ENCODE assay signal across 26 cellular contexts in the genomic region with DNA sequence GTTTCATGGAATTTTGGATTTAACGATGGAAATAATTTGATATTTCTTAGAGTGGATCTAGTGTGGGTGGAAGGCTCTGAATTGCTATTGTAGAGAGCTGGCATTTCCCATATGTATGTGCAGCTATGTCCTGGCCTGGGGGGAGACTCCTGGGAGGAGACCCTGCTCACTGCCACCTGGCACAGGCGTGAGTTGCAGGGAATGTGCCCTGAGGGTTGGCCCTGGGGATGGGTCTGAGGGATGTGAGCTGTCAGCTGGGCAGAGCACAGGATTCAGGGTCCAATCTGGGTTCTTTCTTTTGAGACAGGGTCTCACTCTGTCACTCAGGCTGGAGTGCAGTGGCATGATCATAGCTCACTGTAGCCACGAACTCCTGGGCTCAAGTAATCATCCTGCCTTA.
"Had no signal": no experiment of that assay in that cellular context is flagged by ENCODE, and none has a peak within 500 bp of the region (broad histone marks: within the 10 kb centered on the region; RNA-seq: fewer than 3 reads in every experiment).

No MANE protein-coding gene starts in this region.

- H3K4me1 Mint-ChIP-seq: endodermal cell; naive thymus-derived CD4-positive, alpha-beta T cell; stimulated activated memory B cell treated with anti-CD40 and anti-IgM and Interleukin-4, amounts not matched to agents 10 μg/mL and 1 μg/mL and 100 μg/mL, for 72 hours had no signal

- H3K27ac ChIP-seq: colonic mucosa, epithelial cell of prostate, gastrocnemius medialis, ovary, right lobe of liver, thoracic aorta, tibial nerve, vagina had no signal

- ATAC-seq: esophagus mucosa; gastrocnemius medialis; left lobe of liver; naive thymus-derived CD4-positive, alpha-beta T cell; right lobe of liver; stimulated activated memory B cell treated with anti-CD40 and anti-IgM and Interleukin-4, amounts not matched to agents 10 μg/mL and 1 μg/mL and 100 μg/mL, for 72 hours; stimulated activated naive CD8-positive, alpha-beta T cell treated with anti-CD3 and anti-CD28 coated beads, Interleukin-15, Interleukin-2, amounts not matched to agents 100 U/mL and 50 U/mL, for 24 hours had no signal

- H3K27me3 ChIP-seq: colonic mucosa, gastrocnemius medialis, ovary, right lobe of liver, tibial nerve, vagina had no signal

- H3K36me3 ChIP-seq: colonic mucosa, gastrocnemius medialis, ovary, right lobe of liver, thoracic aorta, tibial nerve, vagina had no signal

- DNase-seq: colonic mucosa; effector CD8-positive, alpha-beta T cell; endodermal cell; foreskin fibroblast; head of caudate nucleus; kidney; mesenchymal stem cell; midbrain; naive thymus-derived CD4-positive, alpha-beta T cell; nephron progenitor cell; occipital lobe; right lobe of liver; stimulated activated CD4-positive, alpha-beta T cell treated with anti-CD3 and anti-CD28 coated beads, Interleukin-4, amount 100 ng/mL, for 4 hours; stimulated activated naive CD8-positive, alpha-beta T cell treated with anti-CD3 and anti-CD28 coated beads, Interleukin-15, Interleukin-2, amounts not matched to agents 100 U/mL and 50 U/mL, for 24 hours; substantia nigra had no signal

- H3K36me3 Mint-ChIP-seq: naive thymus-derived CD4-positive, alpha-beta T cell; stimulated activated memory B cell treated with anti-CD40 and anti-IgM and Interleukin-4, amounts not matched to agents 10 μg/mL and 1 μg/mL and 100 μg/mL, for 72 hours had no signal

- H3K9me3 ChIP-seq: colonic mucosa, gastrocnemius medialis, ovary, right lobe of liver, thoracic aorta, tibial nerve, vagina had no signal

- H3K4me3 ChIP-seq: colonic mucosa, gastrocnemius medialis, ovary, right lobe of liver, thoracic aorta, tibial nerve, vagina had no signal

- H3K27ac Mint-ChIP-seq: dendritic cell treated with granulocyte-macrophage colony-stimulating factor and Interleukin-4, amounts not matched to agents 40 ng/mL and 50 ng/mL, for 4 days; endodermal cell; nephron progenitor cell; progenitor cell of endocrine pancreas; stimulated activated memory B cell treated with anti-CD40 and anti-IgM and Interleukin-4, amounts not matched to agents 10 μg/mL and 1 μg/mL and 100 μg/mL, for 72 hours had no signal

- FAIRE-seq: kidney had no signal

- H3K9me3 Mint-ChIP-seq: dendritic cell treated with granulocyte-macrophage colony-stimulating factor and Interleukin-4, amounts not matched to agents 40 ng/mL and 50 ng/mL, for 4 days; endodermal cell; naive thymus-derived CD4-positive, alpha-beta T cell; nephron progenitor cell; stimulated activated memory B cell treated with anti-CD40 and anti-IgM and Interleukin-4, amounts not matched to agents 10 μg/mL and 1 μg/mL and 100 μg/mL, for 72 hours had no signal

- H3K4me1 ChIP-seq: colonic mucosa, gastrocnemius medialis, right lobe of liver, tibial nerve, vagina had no signal

- H3K4me3 Mint-ChIP-seq: dendritic cell treated with granulocyte-macrophage colony-stimulating factor and Interleukin-4, amounts not matched to agents 40 ng/mL and 50 ng/mL, for 4 days; endodermal cell; naive thymus-derived CD4-positive, alpha-beta T cell; nephron progenitor cell; stimulated activated memory B cell treated with anti-CD40 and anti-IgM and Interleukin-4, amounts not matched to agents 10 μg/mL and 1 μg/mL and 100 μg/mL, for 72 hours had no signal
